In genomic region chr7:116990056-116990455, GRCh38 we compare ENCODE assay signal across 18 cellular contexts. TPM values are rescaled to one million over a fixed set of nuclear protein-coding genes. Genes with fewer than 3 reads are reported as not detected.
DNase-seq lines count a peak whose midpoint lies in the region; ATAC-seq and TF ChIP-seq lines count a peak whose summit lies in the region.
"Had no signal": no experiment of that assay in that cellular context is flagged by ENCODE, and none has a peak within 500 bp of the region (broad histone marks: within the 10 kb centered on the region; RNA-seq: fewer than 3 reads in every experiment).

No MANE protein-coding gene starts in this region.

- H3K4me1 Mint-ChIP-seq in activated naive CD8-positive, alpha-beta T cell treated with anti-CD3 and anti-CD28 coated beads for 36 hours = peaks cover 12% of the 10 kb centered on the region
- H3K4me1 Mint-ChIP-seq in activated naive CD8-positive, alpha-beta T cell treated with anti-CD3 and anti-CD28 coated beads, Interleukin-2, amount 50 U/mL, for 24 hours = peaks cover 11% of the 10 kb centered on the region
- H3K4me1 Mint-ChIP-seq in stimulated activated memory B cell treated with anti-CD40 and anti-IgM and Interleukin-4, amounts not matched to agents 10 μg/mL and 1 μg/mL and 100 μg/mL, for 72 hours = peaks cover 18% of the 10 kb centered on the region

- peaks cover 12% of the 10 kb centered on the region for H3K36me3 Mint-ChIP-seq in activated naive CD8-positive, alpha-beta T cell treated with anti-CD3 and anti-CD28 coated beads for 36 hours
- H3K36me3 Mint-ChIP-seq in activated naive CD8-positive, alpha-beta T cell treated with anti-CD3 and anti-CD28 coated beads, Interleukin-2, amount 50 U/mL, for 24 hours (ENCODE audit: low read depth) = no peaks in the 10 kb centered on the region
- peaks cover 22% of the 10 kb centered on the region for H3K36me3 Mint-ChIP-seq in stimulated activated memory B cell treated with anti-CD40 and anti-IgM and Interleukin-4, amounts not matched to agents 10 μg/mL and 1 μg/mL and 100 μg/mL, for 72 hours
- H3K36me3 Mint-ChIP-seq: CD8-positive, alpha-beta T cell had no signal

- TF ChIP-seq CTCF in RWPE2 (IDR thresholded peaks at IDR 0.05; ENCODE audit: poor library complexity, severe bottlenecking) (no peak), foreskin keratinocyte (conservative IDR thresholded peaks at IDR 0.05) (no peak)

- H3K4me3 Mint-ChIP-seq in activated naive CD8-positive, alpha-beta T cell treated with anti-CD3 and anti-CD28 coated beads for 36 hours = no peak overlapping the region
- no peak overlapping the region for H3K4me3 Mint-ChIP-seq in activated naive CD8-positive, alpha-beta T cell treated with anti-CD3 and anti-CD28 coated beads, Interleukin-2, amount 50 U/mL, for 24 hours
- no peak overlapping the region for H3K4me3 Mint-ChIP-seq in stimulated activated memory B cell treated with anti-CD40 and anti-IgM and Interleukin-4, amounts not matched to agents 10 μg/mL and 1 μg/mL and 100 μg/mL, for 72 hours
- H3K4me3 Mint-ChIP-seq: CD8-positive, alpha-beta T cell had no signal

- H3K27me3 ChIP-seq in RWPE2 (ENCODE audit: insufficient read depth, poor library complexity, severe bottlenecking) (no peaks in the 10 kb centered on the region), foreskin keratinocyte (no peaks in the 10 kb centered on the region)
- H3K27me3 ChIP-seq: BLaER1 treated with 17β-estradiol and CSF1 and Interleukin-3, amounts not matched to agents 10 nM and 100 nM had no signal

- no peaks in the 10 kb centered on the region for H3K9me3 ChIP-seq in RWPE2 (ENCODE audit: severe bottlenecking)

- no peak overlapping the region for H3K4me3 ChIP-seq in RWPE2 (ENCODE audit: severe bottlenecking)
- H3K4me3 ChIP-seq: BLaER1 treated with 17β-estradiol and CSF1 and Interleukin-3, amounts not matched to agents 10 nM and 100 nM; SK-N-MC had no signal

- H3K36me3 ChIP-seq in RWPE2 (ENCODE audit: low read depth) = no peaks in the 10 kb centered on the region

- peaks cover 4% of the 10 kb centered on the region for H3K9me3 Mint-ChIP-seq in activated naive CD8-positive, alpha-beta T cell treated with anti-CD3 and anti-CD28 coated beads for 36 hours
- H3K9me3 Mint-ChIP-seq in activated naive CD8-positive, alpha-beta T cell treated with anti-CD3 and anti-CD28 coated beads, Interleukin-2, amount 50 U/mL, for 24 hours = peaks cover 3% of the 10 kb centered on the region
- peaks cover 10% of the 10 kb centered on the region for H3K9me3 Mint-ChIP-seq in stimulated activated memory B cell treated with anti-CD40 and anti-IgM and Interleukin-4, amounts not matched to agents 10 μg/mL and 1 μg/mL and 100 μg/mL, for 72 hours
- H3K9me3 Mint-ChIP-seq: CD8-positive, alpha-beta T cell had no signal

- no peak for ATAC-seq in activated naive CD8-positive, alpha-beta T cell treated with anti-CD3 and anti-CD28 coated beads, Interleukin-2, amount 50 U/mL, for 24 hours
- ATAC-seq in RWPE2 (ENCODE audit: low read depth) (peak; percentile 31; the same call in 1 of the 3 replicates), foreskin keratinocyte (peak; percentile 86)
- ATAC-seq in stimulated activated memory B cell treated with anti-CD40 and anti-IgM and Interleukin-4, amounts not matched to agents 10 μg/mL and 1 μg/mL and 100 μg/mL, for 72 hours = no peak
- ATAC-seq: CD8-positive, alpha-beta T cell had no signal

- DNase-seq in activated naive CD8-positive, alpha-beta T cell treated with anti-CD3 and anti-CD28 coated beads for 36 hours = no peak
- DNase-seq in activated naive CD8-positive, alpha-beta T cell treated with anti-CD3 and anti-CD28 coated beads, Interleukin-2, amount 50 U/mL, for 24 hours = no peak
- no peak for DNase-seq in RWPE2 (ENCODE audit: low spot score)
- DNase-seq in foreskin keratinocyte = peak in 1 of 2 donors; percentile 45
- no peak for DNase-seq in stimulated activated CD4-positive, alpha-beta T cell treated with anti-CD3 and anti-CD28 coated beads, Interleukin-4, amount 100 ng/mL, for 24 hours
- no peak for DNase-seq in effector CD8-positive, alpha-beta T cell (lab: John Stamatoyannopoulos, UW)
- DNase-seq in NCI-H2081 (lab: John Stamatoyannopoulos, UW) = no peak
- DNase-seq: 8988T; CD8-positive, alpha-beta T cell; GDM1; Karpas-422; NCI-H1694 treated with DMSO at 0.1 percent for 48 hours; NCI-H446; NCI-H526; SHP77 had no signal

- no peaks in the 10 kb centered on the region for H3K27me3 Mint-ChIP-seq in activated naive CD8-positive, alpha-beta T cell treated with anti-CD3 and anti-CD28 coated beads for 36 hours
- H3K27me3 Mint-ChIP-seq in activated naive CD8-positive, alpha-beta T cell treated with anti-CD3 and anti-CD28 coated beads, Interleukin-2, amount 50 U/mL, for 24 hours = no peaks in the 10 kb centered on the region
- H3K27me3 Mint-ChIP-seq in stimulated activated memory B cell treated with anti-CD40 and anti-IgM and Interleukin-4, amounts not matched to agents 10 μg/mL and 1 μg/mL and 100 μg/mL, for 72 hours = no peaks in the 10 kb centered on the region

- H3K27ac ChIP-seq in RWPE2 (ENCODE audit: poor library complexity, severe bottlenecking) (no peak overlapping the region), foreskin keratinocyte (no peak overlapping the region)
- H3K27ac ChIP-seq: BLaER1 treated with 17β-estradiol and CSF1 and Interleukin-3, amounts not matched to agents 10 nM and 100 nM; SK-N-MC had no signal

- H3K27ac Mint-ChIP-seq in activated naive CD8-positive, alpha-beta T cell treated with anti-CD3 and anti-CD28 coated beads for 36 hours = peak overlapping the region; percentile 19
- H3K27ac Mint-ChIP-seq in activated naive CD8-positive, alpha-beta T cell treated with anti-CD3 and anti-CD28 coated beads, Interleukin-2, amount 50 U/mL, for 24 hours = no peak overlapping the region
- H3K27ac Mint-ChIP-seq in stimulated activated memory B cell treated with anti-CD40 and anti-IgM and Interleukin-4, amounts not matched to agents 10 μg/mL and 1 μg/mL and 100 μg/mL, for 72 hours = peak overlapping the region; percentile 63
- H3K27ac Mint-ChIP-seq: CD8-positive, alpha-beta T cell had no signal

- H3K4me1 ChIP-seq in RWPE2 (ENCODE audit: insufficient read depth, poor library complexity, severe bottlenecking) (no peaks in the 10 kb centered on the region), foreskin keratinocyte (no peaks in the 10 kb centered on the region)

RNA-seq across cellular contexts. Expression of gene ST7, which starts 36.8 kb away (rescaled TPM):
- total RNA-seq in activated naive CD8-positive, alpha-beta T cell treated with anti-CD3 and anti-CD28 coated beads for 36 hours = 10 to 100 TPM in 1 of 2 experiments, 1 to 10 TPM in 1; 8.4 to 10.2 TPM
- total RNA-seq in foreskin keratinocyte = 15.4 and 15.6 TPM in 2 replicates
- polyA plus RNA-seq in foreskin keratinocyte = 11.7 and 13.3 TPM in 2 replicates

Comparison
In these comparisons a context has a peak if more than half of its experiments do, and no peak if none do; other contexts are left out.
1. ATAC-seq: peak in RWPE2 (single experiment) and foreskin keratinocyte (single experiment); none in activated naive CD8-positive, alpha-beta T cell treated with anti-CD3 and anti-CD28 coated beads, Interleukin-2, amount 50 U/mL, for 24 hours (single experiment) and stimulated activated memory B cell treated with anti-CD40 and anti-IgM and Interleukin-4, amounts not matched to agents 10 μg/mL and 1 μg/mL and 100 μg/mL, for 72 hours (single experiment).